In genomic region chr9:115146581-115147021, GRCh38 we compare ENCODE assay signal across 14 cellular contexts. TPM values are rescaled to one million over a fixed set of nuclear protein-coding genes. Genes with fewer than 3 reads are reported as not detected.
DNase-seq lines count a peak whose midpoint lies in the region; ATAC-seq, FAIRE-seq and TF ChIP-seq lines count a peak whose summit lies in the region.
"Had no signal": no experiment of that assay in that cellular context is flagged by ENCODE, and none has a peak within 500 bp of the region (broad histone marks: within the 10 kb centered on the region; RNA-seq: fewer than 3 reads in every experiment).

No MANE protein-coding gene starts in this region.

- peak overlapping the region; percentile 96 for H3K14ac ChIP-seq in IMR-90 (replicated peaks; ENCODE audit: low read depth, low read length)

- TF ChIP-seq RAD21 in A549 (conservative IDR thresholded peaks at IDR 0.05 in 1 of 2, IDR thresholded peaks at IDR 0.05 in 1 of 2): no peak
- TF ChIP-seq RAD21 in IMR-90 (IDR thresholded peaks at IDR 0.05; ENCODE audit: low read length): no peak; the same call in 1 of the 2 replicates

- peak overlapping the region; percentile 10; the same call in 1 of the 2 replicates for H3K9ac ChIP-seq in IMR-90 (ENCODE audit: low read depth, low read length)
- no peak overlapping the region for H3K9ac ChIP-seq in endodermal cell (ENCODE audit: extremely low read depth, low read length, poor library complexity, severe bottlenecking)

- no peak for FAIRE-seq in A549 (lab: Jason Lieb, UNC)

- no peaks in the 10 kb centered on the region for H3K9me3 Mint-ChIP-seq in endodermal cell
- peaks cover 0 to 6% of the 10 kb centered on the region in 2 donors for H3K9me3 Mint-ChIP-seq in stimulated activated naive CD8-positive, alpha-beta T cell treated with anti-CD3 and anti-CD28 coated beads, Interleukin-15, amount 100 ng/mL, for 72 hours

- H3K4me1 ChIP-seq in A549 (peaks cover 14% of the 10 kb centered on the region), IMR-90 (ENCODE audit: control insufficient read depth, insufficient read depth, low read length) (peaks cover 27% of the 10 kb centered on the region), endodermal cell (ENCODE audit: control insufficient read depth, insufficient read depth, low read length) (no peaks in the 10 kb centered on the region)
- H3K4me1 ChIP-seq: HAP-1 had no signal

- peak overlapping the region; percentile 96 for H4K5ac ChIP-seq in IMR-90 (ENCODE audit: low read depth, low read length)

- BruUV-seq in IMR-90 (replicated peaks; lab: Mats Ljungman, UMichigan): no TSS peak

- H2BK5ac ChIP-seq in IMR-90 (ENCODE audit: low read depth, low read length, poor library complexity, severe bottlenecking): peak overlapping the region; percentile 99

- no peak overlapping the region for H3K27ac ChIP-seq in A549
- H3K27ac ChIP-seq in IMR-90 (ENCODE audit: insufficient read depth, low read length): peak overlapping the region; percentile 93
- no peak overlapping the region for H3K27ac ChIP-seq in endodermal cell (ENCODE audit: low read depth, low read length)
- H3K27ac ChIP-seq: C4-2B had no signal

- H3K4me2 ChIP-seq in A549 (peak overlapping the region; percentile 47), IMR-90 (ENCODE audit: low read depth, low read length) (peak overlapping the region; percentile 48)

- H3K18ac ChIP-seq in IMR-90 (ENCODE audit: low read depth, low read length): peak overlapping the region; percentile 95

- dilution Hi-C loops in IMR-90 (cut with HindIII; ENCODE audit: low sequenced_read_pairs, unreplicated experiment): no loop called here

- H3K4me1 Mint-ChIP-seq in endodermal cell: peaks cover 8% of the 10 kb centered on the region
- peaks cover 13% of the 10 kb centered on the region for H3K4me1 Mint-ChIP-seq in stimulated activated naive CD8-positive, alpha-beta T cell treated with anti-CD3 and anti-CD28 coated beads, Interleukin-15, amount 100 ng/mL, for 72 hours

- peak overlapping the region; percentile 97 for H2BK15ac ChIP-seq in IMR-90 (ENCODE audit: low read depth, low read length)

- ATAC-seq in A549 (peak; percentile 50 to 63; a peak in 5 of 6 replicates), IMR-90 (ENCODE audit: low read depth) (peak; percentile 89), GM18505 (IDR thresholded peaks at IDR 0.05; ENCODE audit: unreplicated experiment) (no peak)
- ATAC-seq in stimulated activated naive CD8-positive, alpha-beta T cell treated with anti-CD3 and anti-CD28 coated beads, Interleukin-15, amount 100 ng/mL, for 72 hours: no peak

- in situ Hi-C loops in IMR-90 (cut with MboI; ENCODE audit: low sequenced_read_pairs): no loop called here

- H3K23ac ChIP-seq in IMR-90 (ENCODE audit: low read depth, low read length): peak overlapping the region; percentile 88

- POLR2A ChIA-PET in A549 (lab: Yijun Ruan, JAX) (no interaction called here), IMR-90 (lab: Charles Lee; ENCODE audit: unreplicated experiment) (interaction anchor here (0.6 kb wide), 1 partner anchor 29 kb away, joined by 3 read pairs; the partner anchor contains the start of gene TNC)

- H3K79me1 ChIP-seq in IMR-90 (ENCODE audit: low read depth in 1 of 2, low read length in 2 of 2): no peaks in the 10 kb centered on the region

- H3K9me3 ChIP-seq in A549 (peaks cover 10% of the 10 kb centered on the region; the same call in 2 of the 3 replicates), IMR-90 (ENCODE audit: control insufficient read depth, insufficient read depth, low read length) (no peaks in the 10 kb centered on the region), endodermal cell (ENCODE audit: control insufficient read depth, low read length) (no peaks in the 10 kb centered on the region)
- H3K9me3 ChIP-seq: HAP-1 had no signal

- H2AFZ ChIP-seq in IMR-90 (replicated peaks; ENCODE audit: low read length, poor library complexity): peak overlapping the region; percentile 54

- TF ChIP-seq CTCF in A549 (IDR thresholded peaks at IDR 0.05) (no peak), IMR-90 (conservative IDR thresholded peaks at IDR 0.05; ENCODE audit: low read depth, low read length) (no peak), endodermal cell (conservative IDR thresholded peaks at IDR 0.05) (no peak)

- CTCF ChIA-PET in A549 (lab: Yijun Ruan, JAX): no interaction called here
- CTCF ChIA-PET in IMR-90 (lab: Yijun Ruan, JAX): no interaction called here

- H4K20me1 ChIP-seq in IMR-90 (ENCODE audit: insufficient read depth, low read length): no peaks in the 10 kb centered on the region

- no peak for TF ChIP-seq EP300 in A549 (IDR thresholded peaks at IDR 0.05)

- H3K56ac ChIP-seq in IMR-90 (ENCODE audit: extremely low read depth, insufficient read depth, low read length): peak overlapping the region; percentile 84

- H3K9me1 ChIP-seq in IMR-90 (ENCODE audit: insufficient read depth, low read length): peaks cover 7% of the 10 kb centered on the region

- H3K4ac ChIP-seq in IMR-90 (ENCODE audit: low read depth, low read length): peak overlapping the region; percentile 96

- no peaks in the 10 kb centered on the region for H3K27me3 ChIP-seq in IMR-90 (ENCODE audit: control insufficient read depth, insufficient read depth, low read length)
- H3K27me3 ChIP-seq in endodermal cell (ENCODE audit: control insufficient read depth, insufficient read depth, low read length, poor library complexity, severe bottlenecking): no peaks in the 10 kb centered on the region

- peak overlapping the region; percentile 75 to 92 for H4K8ac ChIP-seq in IMR-90 (ENCODE audit: low read depth in 2 of 2, low read length in 2 of 2)

- H3K4me3 Mint-ChIP-seq in endodermal cell: no peak overlapping the region
- H3K4me3 Mint-ChIP-seq in stimulated activated naive CD8-positive, alpha-beta T cell treated with anti-CD3 and anti-CD28 coated beads, Interleukin-15, amount 100 ng/mL, for 72 hours: no peak overlapping the region
- H3K4me3 Mint-ChIP-seq: T-helper 1 cell treated with Interleukin-12 subunit alpha and Interleukin-12 subunit beta and Interleukin-4 antibody, amounts not matched to agents 30 μg/mL and 1 μg/mL, for 36 hours had no signal

- WGBS in A549 (ENCODE audit: missing lambda C conversion rate): 8% methylated on average over 4 of the region's 4 CpGs
- 0% methylated on average over 2 of the region's 4 CpGs; no CpG with 5 or more reads in 1 of the 2 experiments for WGBS in IMR-90 (ENCODE audit: extremely low coverage in 2 of 2, insufficient read length in 1 of 2), 2 experiments
- 75 to 87% methylated on average over 4 of the region's 4 CpGs for WGBS in endodermal cell (ENCODE audit: insufficient coverage in 1 of 2, insufficient read length in 1 of 2), 2 experiments

- H3K27ac Mint-ChIP-seq in endodermal cell: peak overlapping the region; percentile 61
- no peak overlapping the region for H3K27ac Mint-ChIP-seq in stimulated activated naive CD8-positive, alpha-beta T cell treated with anti-CD3 and anti-CD28 coated beads, Interleukin-15, amount 100 ng/mL, for 72 hours
- H3K27ac Mint-ChIP-seq: T-helper 1 cell treated with Interleukin-12 subunit alpha and Interleukin-12 subunit beta and Interleukin-4 antibody, amounts not matched to agents 30 μg/mL and 1 μg/mL, for 36 hours had no signal

- TF ChIP-seq POLR2A in A549 (IDR thresholded peaks at IDR 0.05; ENCODE audit: low read length) (no peak), IMR-90 (IDR thresholded peaks at IDR 0.05; ENCODE audit: low read depth, low read length) (no peak), GM18505 (IDR thresholded peaks at IDR 0.05; ENCODE audit: borderline replicate concordance, extremely low read depth, insufficient read depth, insufficient read length) (no peak)

- peaks cover 4% of the 10 kb centered on the region for H3K27me3 Mint-ChIP-seq in endodermal cell (ENCODE audit: insufficient read depth)
- H3K27me3 Mint-ChIP-seq in stimulated activated naive CD8-positive, alpha-beta T cell treated with anti-CD3 and anti-CD28 coated beads, Interleukin-15, amount 100 ng/mL, for 72 hours: peaks cover 48% of the 10 kb centered on the region

- intact Hi-C loops in IMR-90 (cut with micrococcal nuclease): loop anchor here (5.0 kb wide), 1 partner anchor 56 kb away; no protein-coding TSS in a partner anchor

- H3K4me3 ChIP-seq in A549 (no peak overlapping the region), IMR-90 (ENCODE audit: insufficient read depth, low read depth, low read length) (no peak overlapping the region), endodermal cell (ENCODE audit: low read length) (no peak overlapping the region)
- H3K4me3 ChIP-seq: HAP-1, lung had no signal

- DNase-seq in A549 (ENCODE audit: low read depth in 1 of 2, low spot score in 1 of 2) (peak in 1 of 2 experiments; percentile 42), IMR-90 (peak; percentile 96), endodermal cell (no peak), mucosa of gallbladder (ENCODE audit: low spot score) (peak; percentile 20), GM19240 (ENCODE audit: insufficient read length, low spot score) (no peak)
- no peak for DNase-seq in effector CD4-positive, alpha-beta T cell
- no peak for DNase-seq in stimulated activated naive CD8-positive, alpha-beta T cell treated with anti-CD3 and anti-CD28 coated beads, Interleukin-15, amount 100 ng/mL, for 72 hours
- DNase-seq: dermis blood vessel endothelial cell; stimulated activated CD4-positive, alpha-beta T cell treated with anti-CD3 and anti-CD28 coated beads, Interleukin-2, amount 100 ng/mL, for 24 hours had no signal

- peak overlapping the region; percentile 94 for H2AK5ac ChIP-seq in IMR-90 (ENCODE audit: low read depth, low read length)

- H2AK9ac ChIP-seq in IMR-90 (replicated peaks; ENCODE audit: low read depth, low read length, poor library complexity): peak overlapping the region; percentile 53

- H3K36me3 ChIP-seq in IMR-90 (ENCODE audit: control insufficient read depth, insufficient read depth, low read length) (no peaks in the 10 kb centered on the region), endodermal cell (ENCODE audit: control insufficient read depth, insufficient read depth, low read length) (no peaks in the 10 kb centered on the region)
- H3K36me3 ChIP-seq: HAP-1 had no signal

- peak overlapping the region; percentile 98 for H2BK120ac ChIP-seq in IMR-90 (ENCODE audit: low read depth, low read length)

- peak overlapping the region; percentile 92 for H4K91ac ChIP-seq in IMR-90 (ENCODE audit: insufficient read depth, low read depth, low read length)

- peak overlapping the region; percentile 98 for H2BK20ac ChIP-seq in IMR-90 (ENCODE audit: low read depth, low read length)

- H3K36me3 Mint-ChIP-seq in endodermal cell (ENCODE audit: low read depth): no peaks in the 10 kb centered on the region

RNA-seq across cellular contexts. Expression of gene TNC, which starts 28.6 kb away (rescaled TPM):
- polyA plus RNA-seq in A549 (2011; rRNA removed): 0.50 and 0.74 TPM in 2 replicates
- polyA plus RNA-seq in A549 (2012; cell fraction: cytosol; rRNA removed): 0.04 and 0.12 TPM in 2 replicates
- 0.31 and 0.36 TPM in 2 replicates for polyA plus RNA-seq in A549 (2012; cell fraction: nucleus; rRNA removed)
- polyA plus RNA-seq in A549 (2017; fragmentation: RNase III; extraction: RNeasy Plus Mini Kit Qiagen cat#74134 plus additional on column Dnase treatment): 0.63 to 0.68 TPM (median 0.67 TPM) in 3 replicates
- 0.70 and 1.1 TPM in 2 replicates for polyA minus RNA-seq in A549 (2011; rRNA and poly(A)+ RNA removed)
- 170 and 192 TPM in 2 replicates for total RNA-seq in IMR-90 (2012; rRNA removed)
- 236 and 253 TPM in 2 replicates for polyA plus RNA-seq in IMR-90 (2012; rRNA removed)
- polyA plus RNA-seq in IMR-90 (2012; cell fraction: cytosol; rRNA removed): 158 and 229 TPM in 2 replicates
- polyA plus RNA-seq in IMR-90 (2012; cell fraction: nucleus; rRNA removed; ENCODE audit: low replicate concordance): 320 and 374 TPM in 2 replicates
- 100 to 1,000 TPM in 1 of 2 donors, 10 to 100 TPM in 1; 67.5 to 172 TPM for total RNA-seq in endodermal cell
- 40.7 TPM for polyA plus RNA-seq in endodermal cell (2013, experiment 1 of 2)
- 57.7 TPM for polyA plus RNA-seq in endodermal cell (2013, experiment 2 of 2)
- total RNA-seq in mucosa of gallbladder: 29.4 TPM

Comparison
In these comparisons a context has a peak if more than half of its experiments do, and no peak if none do; other contexts are left out.
1. ATAC-seq: peak in A549 (2 of 2) and IMR-90 (single experiment); none in stimulated activated naive CD8-positive, alpha-beta T cell treated with anti-CD3 and anti-CD28 coated beads, Interleukin-15, amount 100 ng/mL, for 72 hours (single experiment) and GM18505 (single experiment).
2. DNase-seq: peak in IMR-90 (single experiment) and mucosa of gallbladder (single experiment); none in endodermal cell (single experiment), GM19240 (single experiment), effector CD4-positive, alpha-beta T cell (single experiment) and stimulated activated naive CD8-positive, alpha-beta T cell treated with anti-CD3 and anti-CD28 coated beads, Interleukin-15, amount 100 ng/mL, for 72 hours (0 of 2).